ENCODE assay signal across 8 cellular contexts in the genomic region with DNA sequence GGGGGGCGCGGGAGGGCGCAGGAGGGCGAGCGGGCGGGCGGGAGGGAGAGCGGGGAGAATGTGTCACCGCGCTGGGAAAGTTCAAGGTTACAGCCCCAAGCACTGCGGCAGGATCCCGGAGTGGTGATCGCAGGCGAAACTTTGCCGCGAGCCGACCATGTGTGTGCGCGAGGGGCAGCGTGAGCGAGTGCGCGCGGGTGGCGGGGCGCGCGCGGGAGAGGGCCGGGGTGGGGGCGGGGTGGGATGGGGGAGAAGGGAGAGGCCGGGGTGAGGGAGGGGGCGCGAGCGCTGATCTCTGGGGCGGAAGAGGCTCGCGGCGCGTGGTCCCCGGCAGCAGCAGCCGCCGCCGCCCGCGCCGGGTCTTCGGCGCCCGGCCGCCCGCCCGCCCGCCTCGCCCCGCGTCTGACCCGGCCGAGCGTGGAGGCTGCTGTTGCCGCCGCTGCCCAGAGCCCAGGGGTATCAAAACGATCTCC. TPM values are rescaled to one million over a fixed set of nuclear protein-coding genes. Genes with fewer than 3 reads are reported as not detected.
DNase-seq lines count a peak whose midpoint lies in the region; ATAC-seq and TF ChIP-seq lines count a peak whose summit lies in the region.

A gene (minus strand): TSS at position 191 of the 473 bp plus-strand sequence. CDS start 630 bp downstream, outside the sequence.

- TF ChIP-seq POLR2A in Peyer's patch (IDR thresholded peaks at IDR 0.05) (no peak), suprapubic skin (IDR thresholded peaks at IDR 0.05) (no peak)

- peak within 1 kb of the TSS; percentile 82 for H3K4me3 Mint-ChIP-seq in activated naive CD4-positive, alpha-beta T cell treated with anti-CD3 and anti-CD28 coated beads, Interleukin-2, amount 50 U/mL, for 24 hours

- DNase-seq in activated naive CD4-positive, alpha-beta T cell treated with anti-CD3 and anti-CD28 coated beads, Interleukin-2, amount 50 U/mL, for 16 hours, result no peak
- DNase-seq in Peyer's patch (peak in 2 of 3 donors; percentile 59 to 68), lower lobe of right lung (peak; percentile 60), suprapubic skin (ENCODE audit: low spot score in 2 of 2) (peak in 1 of 2 donors; percentile 78)

- no peak for TF ChIP-seq EP300 in suprapubic skin (IDR thresholded peaks at IDR 0.05)

- H3K4me1 Mint-ChIP-seq in activated naive CD4-positive, alpha-beta T cell treated with anti-CD3 and anti-CD28 coated beads, Interleukin-2, amount 50 U/mL, for 24 hours, result peaks cover 15% of the 10 kb centered on the region

- H3K9me3 ChIP-seq in Peyer's patch (no peaks in the 10 kb centered on the region), ectodermal cell (ENCODE audit: control insufficient read depth, low read length) (no peaks in the 10 kb centered on the region), lower lobe of right lung (no peaks in the 10 kb centered on the region), suprapubic skin (no peaks in the 10 kb centered on the region)

- H3K36me3 ChIP-seq in Peyer's patch (no peaks in the 10 kb centered on the region), ectodermal cell (ENCODE audit: control insufficient read depth, insufficient read depth, low read length) (no peaks in the 10 kb centered on the region), lower lobe of right lung (no peaks in the 10 kb centered on the region), suprapubic skin (no peaks in the 10 kb centered on the region)

- peaks cover 55% of the 10 kb centered on the region for H3K27me3 Mint-ChIP-seq in activated naive CD4-positive, alpha-beta T cell treated with anti-CD3 and anti-CD28 coated beads, Interleukin-2, amount 50 U/mL, for 24 hours

- TF ChIP-seq CTCF in Peyer's patch (IDR thresholded peaks at IDR 0.05), result no peak
- TF ChIP-seq CTCF in lower lobe of right lung (IDR thresholded peaks at IDR 0.05), result no peak
- no peak for TF ChIP-seq CTCF in suprapubic skin (IDR thresholded peaks at IDR 0.05)

- peak within 1 kb of the TSS; percentile 70 to 98 (median 90) for H3K27ac ChIP-seq in Peyer's patch
- H3K27ac ChIP-seq in ectodermal cell (ENCODE audit: insufficient read depth, low read depth, low read length, poor library complexity, severe bottlenecking), result no peak within 1 kb of the TSS
- H3K27ac ChIP-seq in lower lobe of right lung, result peak within 1 kb of the TSS; percentile 93
- H3K27ac ChIP-seq in suprapubic skin, result peak within 1 kb of the TSS; percentile 98

- H3K27ac Mint-ChIP-seq in activated naive CD4-positive, alpha-beta T cell treated with anti-CD3 and anti-CD28 coated beads, Interleukin-2, amount 50 U/mL, for 24 hours, result peak within 1 kb of the TSS; percentile 41

- no peaks in the 10 kb centered on the region for H3K9me3 Mint-ChIP-seq in activated naive CD4-positive, alpha-beta T cell treated with anti-CD3 and anti-CD28 coated beads, Interleukin-2, amount 50 U/mL, for 24 hours

- ATAC-seq in lower lobe of right lung, result peak; percentile 17 to 22
- no peak for ATAC-seq in HG02884 (IDR thresholded peaks at IDR 0.05; ENCODE audit: unreplicated experiment)
- ATAC-seq in GM19463 (IDR thresholded peaks at IDR 0.05; ENCODE audit: unreplicated experiment), result no peak

- H3K4me3 ChIP-seq in Peyer's patch (peak within 1 kb of the TSS; percentile 43 to 90 (median 70)), ectodermal cell (ENCODE audit: insufficient read depth, low read depth, low read length) (peak within 1 kb of the TSS; percentile 56), lower lobe of right lung (peak within 1 kb of the TSS; percentile 71), suprapubic skin (peak within 1 kb of the TSS; percentile 71)

- no peaks in the 10 kb centered on the region for H3K27me3 ChIP-seq in Peyer's patch
- peaks cover 77% of the 10 kb centered on the region for H3K27me3 ChIP-seq in ectodermal cell (ENCODE audit: control insufficient read depth, insufficient read depth, low read length, poor library complexity, severe bottlenecking)
- H3K27me3 ChIP-seq in lower lobe of right lung (ENCODE audit: low read depth), result no peaks in the 10 kb centered on the region
- H3K27me3 ChIP-seq in suprapubic skin, result no peaks in the 10 kb centered on the region

- no peaks in the 10 kb centered on the region for H3K36me3 Mint-ChIP-seq in activated naive CD4-positive, alpha-beta T cell treated with anti-CD3 and anti-CD28 coated beads, Interleukin-2, amount 50 U/mL, for 24 hours

- WGBS in ectodermal cell, 2 experiments, result 0% methylated on average over 63 of the region's 63 CpGs
- WGBS in suprapubic skin, result under 1% methylated on average over 61 of the region's 63 CpGs

- peaks cover 0 to 6% (median 0%) of the 10 kb centered on the region in 4 donors for H3K4me1 ChIP-seq in Peyer's patch
- peaks cover 9% of the 10 kb centered on the region for H3K4me1 ChIP-seq in ectodermal cell (ENCODE audit: control insufficient read depth, insufficient read depth, low read length)
- peaks cover 28% of the 10 kb centered on the region for H3K4me1 ChIP-seq in lower lobe of right lung
- H3K4me1 ChIP-seq in suprapubic skin, result peaks cover 48% of the 10 kb centered on the region

- intact Hi-C loops in lower lobe of right lung (cut with DNase I), result loop anchor here (10.0 kb wide), 1 partner anchor 219 kb away; no protein-coding TSS in a partner anchor

RNA-seq across cellular contexts. Expression of the gene that starts here (rescaled TPM):
- total RNA-seq in Peyer's patch (100 to 1,000 TPM in 3 of 4 donors, 10 to 100 TPM in 1; 89.7 to 229 (median 159) TPM), lower lobe of right lung (97.7 TPM), suprapubic skin (100 to 1,000 TPM in 2 of 4 donors, 10 to 100 TPM in 2; 90.4 to 204 (median 112) TPM)
- polyA plus RNA-seq in ectodermal cell (2013, experiment 1 of 4), result 0.22 TPM
- 0.25 TPM for polyA plus RNA-seq in ectodermal cell (2013, experiment 2 of 4)
- polyA plus RNA-seq in ectodermal cell (2013, experiment 3 of 4), result 0.64 TPM
- polyA plus RNA-seq in ectodermal cell (2013, experiment 4 of 4), result 0.65 TPM

Comparison
In these comparisons a context has a peak if more than half of its experiments do, and no peak if none do; other contexts are left out.
1. ATAC-seq: peak in lower lobe of right lung (2 of 2); none in HG02884 (single experiment) and GM19463 (single experiment).
2. Peak in every context shown above with its lines, with median percentiles within 50 percentile points of each other: H3K4me3 ChIP-seq.